ENCODE assay signal across 8 cellular contexts in the genomic region with DNA sequence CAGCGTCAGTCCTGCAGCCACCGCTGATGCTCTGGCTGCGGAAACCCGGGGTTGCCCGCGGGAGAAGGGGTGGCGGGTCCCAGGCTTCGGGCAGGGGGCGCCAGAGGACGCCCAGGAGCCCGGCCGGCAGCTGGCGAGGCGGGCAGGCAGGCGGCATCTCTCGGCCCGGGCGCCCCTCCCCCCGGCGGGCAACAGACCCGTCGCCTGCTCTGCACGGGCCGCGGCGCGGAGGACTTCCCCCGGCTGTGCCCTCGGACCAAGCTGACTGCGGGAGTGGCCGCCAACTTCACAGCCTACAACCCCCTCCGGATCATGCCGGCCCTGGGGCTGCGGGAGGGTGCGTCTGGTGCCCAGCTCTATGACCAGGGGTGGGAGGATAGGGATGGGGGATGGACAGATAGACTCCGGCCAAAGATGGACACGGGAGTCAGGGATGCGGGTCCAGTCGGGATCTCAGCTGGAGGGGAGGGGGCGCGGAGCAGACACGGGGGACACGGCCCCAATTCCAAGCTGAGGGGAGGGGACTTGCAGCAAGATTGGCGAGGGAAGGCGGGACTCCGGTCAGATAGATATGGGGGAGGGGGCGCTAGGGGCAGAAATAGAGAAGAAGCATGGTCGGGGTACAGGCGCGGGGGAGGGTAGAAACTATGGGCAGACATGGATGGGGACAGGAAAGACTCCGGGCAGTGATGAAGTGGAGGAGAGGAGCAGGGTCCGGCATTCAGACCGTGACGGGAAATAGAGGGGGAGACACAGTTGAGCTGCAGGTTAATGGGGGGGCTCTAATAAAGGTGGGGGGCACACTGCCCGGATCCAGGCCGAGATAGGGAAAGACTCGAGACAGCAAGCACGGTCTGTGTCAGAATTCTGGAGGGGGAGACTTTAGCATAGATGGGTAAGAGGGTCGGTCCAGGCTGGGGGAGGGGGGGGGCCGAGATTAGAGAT. TPM values are rescaled to one million over a fixed set of nuclear protein-coding genes. Genes with fewer than 3 reads are reported as not detected.
DNase-seq lines count a peak whose midpoint lies in the region; ATAC-seq and TF ChIP-seq lines count a peak whose summit lies in the region.

No MANE protein-coding gene starts in this region.

- peaks cover 21% of the 10 kb centered on the region for H3K4me1 Mint-ChIP-seq in glutamatergic neuron (ENCODE audit: low read depth, unreplicated experiment)

- H3K9me3 Mint-ChIP-seq in glutamatergic neuron (ENCODE audit: unreplicated experiment): peaks cover 10% of the 10 kb centered on the region

- no peaks in the 10 kb centered on the region for H3K27me3 ChIP-seq in ovary

- peaks cover 5% of the 10 kb centered on the region for H3K27me3 Mint-ChIP-seq in glutamatergic neuron (ENCODE audit: unreplicated experiment)

- H3K4me1 ChIP-seq in ovary (ENCODE audit: insufficient read depth): peaks cover 14% of the 10 kb centered on the region

- TF ChIP-seq EP300 in ovary (IDR thresholded peaks at IDR 0.05): no peak

- peak overlapping the region; percentile 81 for H3K4me3 ChIP-seq in SK-N-MC
- H3K4me3 ChIP-seq in ovary: peak overlapping the region; percentile 43

- H3K9me3 ChIP-seq in SK-N-MC (ENCODE audit: low read depth, low read length): no peaks in the 10 kb centered on the region
- H3K9me3 ChIP-seq in ovary: no peaks in the 10 kb centered on the region

- WGBS in ovary, 3 donors: 1 to 2% (median 1%) methylated on average over 50 to 60 of the region's 60 CpGs

- DNase-seq in DMS153 (lab: John Stamatoyannopoulos, UW) (peak; percentile 81), LHCN-M2 (ENCODE audit: low read depth) (peak; percentile 71), SK-N-MC (ENCODE audit: low read depth, low spot score) (no peak), glutamatergic neuron (peak; percentile 87), ovary (peak in 4 of 5 donors; percentile 46 to 75 (median 66)), ureter (ENCODE audit: low spot score) (peak; percentile 70)
- DNase-seq in activated naive CD4-positive, alpha-beta T cell treated with anti-CD3 and anti-CD28 coated beads, Interleukin-2, amount 50 U/mL, for 16 hours: peak; percentile 70

- intact Hi-C loops in ovary (cut with DNase I): no loop called here

- H3K4me3 Mint-ChIP-seq in glutamatergic neuron (ENCODE audit: unreplicated experiment): peak overlapping the region; percentile 88

- peak overlapping the region; percentile 67 for H3K9ac ChIP-seq in SK-N-MC (ENCODE audit: insufficient read length)

- H3K27ac Mint-ChIP-seq in glutamatergic neuron (ENCODE audit: unreplicated experiment): no peak overlapping the region

- no peaks in the 10 kb centered on the region for H3K36me3 ChIP-seq in SK-N-MC (ENCODE audit: insufficient read depth, low read length)
- H3K36me3 ChIP-seq in ovary: no peaks in the 10 kb centered on the region

- no peak for TF ChIP-seq POLR2A in ovary (IDR thresholded peaks at IDR 0.05)

- ATAC-seq in GM19467 (IDR thresholded peaks at IDR 0.05; ENCODE audit: unreplicated experiment): no peak

- H3K27ac ChIP-seq in SK-N-MC (no peak overlapping the region), ovary (no peak overlapping the region)

- no peaks in the 10 kb centered on the region for H3K36me3 Mint-ChIP-seq in glutamatergic neuron (ENCODE audit: unreplicated experiment)

- TF ChIP-seq CTCF in glutamatergic neuron (IDR thresholded peaks at IDR 0.05; ENCODE audit: partially characterized antibody, unreplicated experiment) (peak; percentile 68), ovary (IDR thresholded peaks at IDR 0.05) (peak in 2 of 3 donors; percentile 43 to 58)

RNA-seq across cellular contexts. Expression of a gene that starts 1.1 kb away (rescaled TPM):
- total RNA-seq in LHCN-M2 (2014; rRNA removed): 20.5 and 22.6 TPM in 2 replicates
- polyA plus RNA-seq in LHCN-M2 (2012): 20.8 TPM
- 15.8 TPM for total RNA-seq in glutamatergic neuron (ENCODE audit: unreplicated experiment)
- total RNA-seq in ovary: 1 to 10 TPM in 6 of 7 donors, under 1 TPM in 1; 0.48 to 7.2 (median 1.6) TPM
- 1 to 10 TPM in 1 of 2 donors, under 1 TPM in 1; 0.30 to 2.6 TPM for polyA plus RNA-seq in ovary
- total RNA-seq in ureter: 7.5 TPM

RNA-seq across cellular contexts. Expression of a gene that starts 52.8 kb away (rescaled TPM):
- total RNA-seq in LHCN-M2 (2014; rRNA removed) (52.0 and 58.6 TPM in 2 replicates), glutamatergic neuron (ENCODE audit: unreplicated experiment) (0.74 TPM), ovary (1 to 10 TPM in 2 of 7 donors, under 1 TPM in 4, not detected in 1; 0.15 to 1.7 (median 0.54) TPM), ureter (39.8 TPM)
- polyA plus RNA-seq in LHCN-M2 (2012): 31.2 TPM
- under 1 TPM; 0.30 to 0.42 TPM for polyA plus RNA-seq in ovary

RNA-seq across cellular contexts. Expression of a gene that starts 59.2 kb away (rescaled TPM):
- total RNA-seq in LHCN-M2 (2014; rRNA removed) (9.8 and 11.5 TPM in 2 replicates), glutamatergic neuron (ENCODE audit: unreplicated experiment) (52.2 TPM), ovary (100 to 1,000 TPM in 5 of 7 donors, 10 to 100 TPM in 2; 64.4 to 237 (median 157) TPM), ureter (110 TPM)
- polyA plus RNA-seq in LHCN-M2 (2012): 8.1 TPM
- polyA plus RNA-seq in ovary: 100 to 1,000 TPM in 1 of 2 donors, 10 to 100 TPM in 1; 19.8 to 194 TPM

Comparison
In these comparisons a context has a peak if more than half of its experiments do, and no peak if none do; other contexts are left out.
1. RNA of a gene that starts 52.8 kb away (total RNA-seq): 52.0 to 58.6 TPM in LHCN-M2 and 39.8 TPM in ureter (single experiment); 0.74 TPM in glutamatergic neuron (single experiment) and 0.15 to 1.7 TPM in ovary; every median in the first group is over 10 times any median in the second.